1 cellular context compared by ENCODE assay signal in the genomic region with DNA sequence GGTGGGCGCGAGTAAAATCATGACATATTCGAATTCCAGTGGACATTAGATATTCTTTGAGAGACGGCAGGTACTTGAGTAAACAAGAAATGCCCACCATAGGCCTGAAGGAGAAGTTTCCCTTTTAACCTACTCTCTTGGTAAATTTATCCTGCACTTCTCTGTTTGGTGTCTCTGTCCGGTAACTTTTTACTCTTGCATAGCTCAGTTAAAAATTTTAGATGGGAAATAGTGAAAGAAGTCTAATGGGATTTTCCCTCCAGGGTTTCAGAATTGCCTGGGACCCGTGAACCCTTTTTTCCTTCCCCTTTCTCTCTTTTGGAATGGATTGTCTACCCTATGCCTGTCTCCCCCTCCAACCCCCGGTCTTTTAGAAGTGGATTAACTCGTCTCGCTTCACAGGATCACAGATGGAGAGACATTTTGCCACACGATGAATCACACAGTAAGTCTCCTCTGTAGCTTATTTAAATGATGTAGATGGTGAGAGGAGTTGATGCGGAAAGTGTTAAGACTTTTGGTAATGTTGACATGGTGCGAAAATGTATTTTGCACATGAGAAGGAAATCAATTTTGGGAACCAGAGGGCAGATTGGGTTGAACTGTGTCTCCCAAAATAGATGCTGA.
TF ChIP-seq lines count a peak whose summit lies in the region.

No MANE protein-coding gene starts in this region.

TF ChIP-seq in H1, 55 proteins besides CTCF, POLR2A, EP300 and RAD21:
- TF ChIP-seq BCL11A (IDR thresholded peaks at IDR 0.05; ENCODE audit: low read depth in 2 of 2, low read length in 2 of 2) (no peak), POU5F1 (IDR thresholded peaks at IDR 0.05; ENCODE audit: low read depth, low read length) (no peak), SIX5 (IDR thresholded peaks at IDR 0.05; ENCODE audit: low read depth, low read length) (no peak), TCF12 (IDR thresholded peaks at IDR 0.05; ENCODE audit: low read depth, low read length) (no peak), RFX5 (IDR thresholded peaks at IDR 0.05; ENCODE audit: borderline replicate concordance, low read depth, low read length) (no peak), KDM1A (IDR thresholded peaks at IDR 0.05; ENCODE audit: borderline replicate concordance, low read length) (no peak), TEAD4 (IDR thresholded peaks at IDR 0.05; ENCODE audit: low read depth, low read length) (no peak)
